ENCODE assay signal across 8 cellular contexts in the genomic region with DNA sequence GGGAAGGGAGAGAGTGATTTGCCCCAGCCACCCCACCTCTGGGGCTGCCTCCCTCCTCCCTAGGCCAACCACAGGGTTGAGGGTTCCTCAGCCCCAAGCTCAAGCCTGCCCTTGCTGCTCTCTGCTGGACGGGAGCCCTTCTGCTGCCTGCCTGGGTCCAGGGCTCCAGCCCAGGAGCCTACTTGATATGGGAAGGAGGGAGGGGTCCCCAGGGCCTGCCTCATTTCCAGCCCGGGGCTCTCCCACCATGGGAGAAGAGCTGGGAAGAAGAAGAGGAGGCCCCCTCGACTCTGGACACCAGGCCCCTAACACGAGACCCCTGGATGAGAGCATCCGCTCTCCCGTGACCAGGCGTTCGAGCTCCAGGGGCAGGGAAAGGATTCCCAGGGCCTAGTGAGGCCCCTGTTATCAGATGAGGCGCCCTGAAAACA. TPM values are rescaled to one million over a fixed set of nuclear protein-coding genes. Genes with fewer than 3 reads are reported as not detected.
A peak's percentile ranks its signal among the peaks of the same experiment; 100 is the strongest.
DNase-seq lines count a peak whose midpoint lies in the region; ATAC-seq and TF ChIP-seq lines count a peak whose summit lies in the region.

No MANE protein-coding gene starts in this region.

- peak overlapping the region in 4 of 7 donors; percentile 35 to 78 (median 60) for H3K27ac Mint-ChIP-seq in CD4-positive, alpha-beta memory T cell

- intact Hi-C loops in CD4-positive, alpha-beta memory T cell (cut with micrococcal nuclease) = no loop called here

- POLR2A ChIA-PET in CD4-positive, alpha-beta memory T cell (lab: Charles Lee; ENCODE audit: partially characterized antibody) = interaction anchor here (0.7 to 3.3 kb wide), 13 partner anchors 11 to 127 kb away, joined by 3 to 26 read pairs (median 5); partner anchors contain the start of genes ARMC7, ATP5PD, KCTD2 and MRPL58

- TF ChIP-seq CTCF in fibroblast of mammary gland (conservative IDR thresholded peaks at IDR 0.05; ENCODE audit: control insufficient read depth, insufficient read depth, low read depth, low read length) (no peak), neutrophil (IDR thresholded peaks at IDR 0.05) (no peak)

- no peaks in the 10 kb centered on the region for H3K27me3 Mint-ChIP-seq in CD4-positive, alpha-beta memory T cell

- no peak for ATAC-seq in GM18502 (IDR thresholded peaks at IDR 0.05; ENCODE audit: poor library complexity, unreplicated experiment)
- no peak for ATAC-seq in HG03108 (IDR thresholded peaks at IDR 0.05; ENCODE audit: unreplicated experiment)
- ATAC-seq in HG03432 (IDR thresholded peaks at IDR 0.05; ENCODE audit: unreplicated experiment) = no peak

- no peaks in the 10 kb centered on the region for H3K9me3 ChIP-seq in CD4-positive, alpha-beta memory T cell (ENCODE audit: control insufficient read depth in 1 of 2, low read length in 2 of 2)
- H3K9me3 ChIP-seq in SJSA1 (replicated peaks) = no peaks in the 10 kb centered on the region
- H3K9me3 ChIP-seq in neutrophil = no peaks in the 10 kb centered on the region

- peak overlapping the region in 1 of 2 donors; percentile 68 for H3K4me3 ChIP-seq in CD4-positive, alpha-beta memory T cell (ENCODE audit: low read length in 2 of 2)
- peak overlapping the region; percentile 38; the same call in 1 of the 2 replicates for H3K4me3 ChIP-seq in SJSA1
- H3K4me3 ChIP-seq in fibroblast of mammary gland (ENCODE audit: control insufficient read depth, low read depth, low read length) = peak overlapping the region; percentile 46
- H3K4me3 ChIP-seq in neutrophil (ENCODE audit: low read depth in 1 of 2, low read length in 1 of 2) = peak overlapping the region; percentile 80 to 86

- H3K27ac ChIP-seq in CD4-positive, alpha-beta memory T cell (ENCODE audit: low read depth, low read length) = peak overlapping the region; percentile 64
- H3K27ac ChIP-seq in SJSA1 = no peak overlapping the region
- H3K27ac ChIP-seq in neutrophil = peak overlapping the region; percentile 99

- no peaks in the 10 kb centered on the region for H3K36me3 Mint-ChIP-seq in CD4-positive, alpha-beta memory T cell

- H3K4me1 Mint-ChIP-seq in CD4-positive, alpha-beta memory T cell = peaks cover 36 to 64% (median 49%) of the 10 kb centered on the region in 4 donors

- DNase-seq in CD4-positive, alpha-beta memory T cell = no peak
- DNase-seq in SJSA1 (ENCODE audit: low read depth in 1 of 2, low spot score in 2 of 2) (no peak), fibroblast of mammary gland (ENCODE audit: low read depth) (no peak), DMS 273 (lab: John Stamatoyannopoulos, UW; ENCODE audit: unreplicated experiment) (no peak)

- CTCF ChIA-PET in CD4-positive, alpha-beta memory T cell (lab: Charles Lee; ENCODE audit: partially characterized antibody) = interaction anchor here (1.1 to 1.6 kb wide), 3 partner anchors 26 to 127 kb away, joined by 3 to 7 read pairs (median 4); no protein-coding TSS in a partner anchor

- H3K4me1 ChIP-seq in CD4-positive, alpha-beta memory T cell (ENCODE audit: insufficient read depth, low read length) = peaks cover 32% of the 10 kb centered on the region
- H3K4me1 ChIP-seq in SJSA1 (replicated peaks) = peaks cover 29% of the 10 kb centered on the region
- H3K4me1 ChIP-seq in neutrophil (ENCODE audit: control insufficient read depth in 1 of 2, insufficient read depth in 1 of 2, low read depth in 1 of 2, low read length in 1 of 2) = peaks cover 56 to 61% of the 10 kb centered on the region in 2 experiments

- H3K27me3 ChIP-seq in CD4-positive, alpha-beta memory T cell (ENCODE audit: insufficient read depth, low read length) = no peaks in the 10 kb centered on the region
- H3K27me3 ChIP-seq in SJSA1 (replicated peaks) (no peaks in the 10 kb centered on the region), neutrophil (no peaks in the 10 kb centered on the region)

- H3K4me3 Mint-ChIP-seq in CD4-positive, alpha-beta memory T cell = peak overlapping the region; percentile 72 to 86 (median 78)

- no peaks in the 10 kb centered on the region for H3K36me3 ChIP-seq in CD4-positive, alpha-beta memory T cell (ENCODE audit: insufficient read depth, low read length)
- no peaks in the 10 kb centered on the region for H3K36me3 ChIP-seq in SJSA1
- H3K36me3 ChIP-seq in neutrophil = no peaks in the 10 kb centered on the region

- H3K9me3 Mint-ChIP-seq in CD4-positive, alpha-beta memory T cell = no peaks in the 10 kb centered on the region

RNA-seq across cellular contexts. Expression of gene SLC16A5, which starts 0.7 kb away (rescaled TPM):
- total RNA-seq in CD4-positive, alpha-beta memory T cell = 10 to 100 TPM; 12.5 to 13.9 TPM
- 1 to 10 TPM; 2.9 to 3.7 TPM for polyA plus RNA-seq in CD4-positive, alpha-beta memory T cell
- 0.50 and 0.71 TPM in 2 replicates for total RNA-seq in SJSA1 (2014; rRNA removed; shearing (Covaris generic))

RNA-seq across cellular contexts. Expression of gene ARMC7, which starts 21.3 kb away (rescaled TPM):
- total RNA-seq in CD4-positive, alpha-beta memory T cell = 10 to 100 TPM; 20.0 to 21.9 TPM
- 1 to 10 TPM; 1.3 to 3.5 TPM for polyA plus RNA-seq in CD4-positive, alpha-beta memory T cell
- total RNA-seq in SJSA1 (2014; rRNA removed; shearing (Covaris generic)) = 5.3 and 6.6 TPM in 2 replicates

RNA-seq across cellular contexts. Expression of gene KCTD2, which starts 41.5 kb away (rescaled TPM):
- 10 to 100 TPM; 31.1 to 31.7 TPM for total RNA-seq in CD4-positive, alpha-beta memory T cell
- polyA plus RNA-seq in CD4-positive, alpha-beta memory T cell = 10 to 100 TPM in 1 of 2 donors, 1 to 10 TPM in 1; 2.3 to 11.6 TPM
- 24.4 and 28.6 TPM in 2 replicates for total RNA-seq in SJSA1 (2014; rRNA removed; shearing (Covaris generic))

RNA-seq across cellular contexts. Expression of gene ATP5PD, which starts 41.7 kb away (rescaled TPM):
- 100 to 1,000 TPM; 167 to 171 TPM for total RNA-seq in CD4-positive, alpha-beta memory T cell
- polyA plus RNA-seq in CD4-positive, alpha-beta memory T cell = 100 to 1,000 TPM; 428 to 552 TPM
- total RNA-seq in SJSA1 (2014; rRNA removed; shearing (Covaris generic)) = 601 and 1,079 TPM in 2 replicates

RNA-seq across cellular contexts. Expression of gene NT5C, which starts 43.1 kb away (rescaled TPM):
- 10 to 100 TPM; 40.1 to 46.6 TPM for total RNA-seq in CD4-positive, alpha-beta memory T cell
- polyA plus RNA-seq in CD4-positive, alpha-beta memory T cell = 10 to 100 TPM; 22.4 to 32.6 TPM
- total RNA-seq in SJSA1 (2014; rRNA removed; shearing (Covaris generic)) = 130 and 136 TPM in 2 replicates
